ENCODE assay signal across 26 cellular contexts in genomic region chr1:77016371-77016770, GRCh38.
"Had no signal": no experiment of that assay in that cellular context is flagged by ENCODE, and none has a peak within 500 bp of the region (broad histone marks: within the 10 kb centered on the region; RNA-seq: fewer than 3 reads in every experiment).

No MANE protein-coding gene starts in this region.

- H3K9me3 ChIP-seq: left ventricle myocardium inferior, right lobe of liver, stomach, suprapubic skin, tibial nerve had no signal

- ATAC-seq: activated CD4-positive, alpha-beta T cell treated with anti-CD3 and anti-CD28 coated beads for 36 hours; activated naive CD4-positive, alpha-beta T cell treated with anti-CD3 and anti-CD28 coated beads, Interleukin-2, amount 50 U/mL, for 72 hours; activated T-helper 17 cell treated with anti-CD3 and anti-CD28 coated beads, Interleukin-2, amount 50 U/mL, for 72 hours; esophagus mucosa; natural killer cell treated with Interleukin-12 subunit alpha and Interleukin-12 subunit beta and Interleukin-15 and Interleukin-18, amount 100 ng/mL, for 72 hours; right lobe of liver; stimulated activated memory B cell treated with anti-CD40 and anti-IgM and Interleukin-4, amounts not matched to agents 10 μg/mL and 1 μg/mL and 100 μg/mL, for 72 hours had no signal

- DNase-seq: activated B cell treated with CpG ODN at 0.5 μM for 24 hours; activated CD4-positive, alpha-beta T cell treated with anti-CD3 and anti-CD28 coated beads for 36 hours; activated CD4-positive, alpha-beta T cell treated with anti-CD3 and anti-CD28 coated beads, Interleukin-2, amount 50 U/mL, for 4 hours; activated CD8-positive, alpha-beta memory T cell treated with anti-CD3 and anti-CD28 coated beads for 24 hours; activated CD8-positive, alpha-beta memory T cell treated with anti-CD3 and anti-CD28 coated beads, Interleukin-2, amount 50 U/mL, for 4 hours; activated T-cell treated with anti-CD3 and anti-CD28 coated beads, Interleukin-2, amount 50 U/mL, for 24 hours; aorta; brain microvascular endothelial cell; central memory CD4-positive, alpha-beta T cell; effector memory CD4-positive, alpha-beta T cell; hippocampal formation; left ventricle myocardium inferior; occipital lobe; right lobe of liver; stimulated activated CD4-positive, alpha-beta T cell treated with anti-CD3 and anti-CD28 coated beads, Interleukin-1b, Interleukin-23, amount 100 ng/mL, for 48 hours; stomach had no signal

- H3K27ac Mint-ChIP-seq: activated B cell treated with CpG ODN at 0.5 μM for 24 hours; activated CD4-positive, alpha-beta T cell treated with anti-CD3 and anti-CD28 coated beads for 36 hours; activated naive CD4-positive, alpha-beta T cell treated with anti-CD3 and anti-CD28 coated beads, Interleukin-2, amount 50 U/mL, for 72 hours; activated T-cell treated with anti-CD3 and anti-CD28 coated beads, Interleukin-2, amount 50 U/mL, for 24 hours; activated T-helper 17 cell treated with anti-CD3 and anti-CD28 coated beads, Interleukin-2, amount 50 U/mL, for 72 hours; natural killer cell treated with Interleukin-12 subunit alpha and Interleukin-12 subunit beta and Interleukin-15 and Interleukin-18, amount 100 ng/mL, for 72 hours; stimulated activated memory B cell treated with anti-CD40 and anti-IgM and Interleukin-4, amounts not matched to agents 10 μg/mL and 1 μg/mL and 100 μg/mL, for 72 hours had no signal

- H3K27me3 ChIP-seq: right lobe of liver, stomach, suprapubic skin, tibial nerve had no signal

- H3K27ac ChIP-seq: brain microvascular endothelial cell, left ventricle myocardium inferior, right lobe of liver, skin epidermis, stomach, suprapubic skin, tibial nerve had no signal

- H3K9me3 Mint-ChIP-seq: activated B cell treated with CpG ODN at 0.5 μM for 24 hours; activated naive CD4-positive, alpha-beta T cell treated with anti-CD3 and anti-CD28 coated beads, Interleukin-2, amount 50 U/mL, for 72 hours; activated T-cell treated with anti-CD3 and anti-CD28 coated beads, Interleukin-2, amount 50 U/mL, for 24 hours; activated T-helper 17 cell treated with anti-CD3 and anti-CD28 coated beads, Interleukin-2, amount 50 U/mL, for 72 hours; natural killer cell treated with Interleukin-12 subunit alpha and Interleukin-12 subunit beta and Interleukin-15 and Interleukin-18, amount 100 ng/mL, for 72 hours; stimulated activated memory B cell treated with anti-CD40 and anti-IgM and Interleukin-4, amounts not matched to agents 10 μg/mL and 1 μg/mL and 100 μg/mL, for 72 hours had no signal

- FAIRE-seq: endothelial cell of umbilical vein, frontal cortex had no signal

- H3K4me3 Mint-ChIP-seq: activated B cell treated with CpG ODN at 0.5 μM for 24 hours; activated CD4-positive, alpha-beta T cell treated with anti-CD3 and anti-CD28 coated beads for 36 hours; activated T-cell treated with anti-CD3 and anti-CD28 coated beads, Interleukin-2, amount 50 U/mL, for 24 hours; activated T-helper 17 cell treated with anti-CD3 and anti-CD28 coated beads, Interleukin-2, amount 50 U/mL, for 72 hours; natural killer cell treated with Interleukin-12 subunit alpha and Interleukin-12 subunit beta and Interleukin-15 and Interleukin-18, amount 100 ng/mL, for 72 hours; stimulated activated memory B cell treated with anti-CD40 and anti-IgM and Interleukin-4, amounts not matched to agents 10 μg/mL and 1 μg/mL and 100 μg/mL, for 72 hours had no signal

- H3K27me3 Mint-ChIP-seq: activated B cell treated with CpG ODN at 0.5 μM for 24 hours had no signal

- H3K4me1 ChIP-seq: left ventricle myocardium inferior, right lobe of liver, suprapubic skin had no signal

- H3K4me3 ChIP-seq: left ventricle myocardium inferior, right lobe of liver, skin epidermis, stomach, suprapubic skin, tibial nerve had no signal

- H3K36me3 Mint-ChIP-seq: activated naive CD4-positive, alpha-beta T cell treated with anti-CD3 and anti-CD28 coated beads, Interleukin-2, amount 50 U/mL, for 72 hours; natural killer cell treated with Interleukin-12 subunit alpha and Interleukin-12 subunit beta and Interleukin-15 and Interleukin-18, amount 100 ng/mL, for 72 hours; stimulated activated memory B cell treated with anti-CD40 and anti-IgM and Interleukin-4, amounts not matched to agents 10 μg/mL and 1 μg/mL and 100 μg/mL, for 72 hours had no signal

- H3K36me3 ChIP-seq: brain microvascular endothelial cell, left ventricle myocardium inferior, right lobe of liver, stomach, suprapubic skin, tibial nerve had no signal

- H3K4me1 Mint-ChIP-seq: activated B cell treated with CpG ODN at 0.5 μM for 24 hours; activated CD4-positive, alpha-beta T cell treated with anti-CD3 and anti-CD28 coated beads for 36 hours; activated T-helper 17 cell treated with anti-CD3 and anti-CD28 coated beads, Interleukin-2, amount 50 U/mL, for 72 hours; stimulated activated memory B cell treated with anti-CD40 and anti-IgM and Interleukin-4, amounts not matched to agents 10 μg/mL and 1 μg/mL and 100 μg/mL, for 72 hours had no signal
